ENCODE assay signal across 20 cellular contexts in genomic region chr6:156841508-156841907, GRCh38.
A peak's percentile ranks its signal among the peaks of the same experiment; 100 is the strongest.
DNase-seq lines count a peak whose midpoint lies in the region; TF ChIP-seq lines count a peak whose summit lies in the region.
"Had no signal": no experiment of that assay in that cellular context is flagged by ENCODE, and none has a peak within 500 bp of the region (broad histone marks: within the 10 kb centered on the region; RNA-seq: fewer than 3 reads in every experiment).

No MANE protein-coding gene starts in this region.

- H3K4me3 ChIP-seq in BLaER1 treated with 17β-estradiol and CSF1 and Interleukin-3, amounts not matched to agents 10 nM and 100 nM = no peak overlapping the region
- H3K4me3 ChIP-seq in HEK293 (ENCODE audit: low read depth, low read length) = no peak overlapping the region
- H3K4me3 ChIP-seq in epithelial cell of esophagus (ENCODE audit: low read length) = no peak overlapping the region
- no peak overlapping the region for H3K4me3 ChIP-seq in smooth muscle cell
- H3K4me3 ChIP-seq in brain microvascular endothelial cell (ENCODE audit: low read depth, low read length) = no peak overlapping the region
- H3K4me3 ChIP-seq: PC-9, SJCRH30 had no signal

- no peaks in the 10 kb centered on the region for H3K9me3 ChIP-seq in BLaER1 treated with 17β-estradiol and CSF1 and Interleukin-3, amounts not matched to agents 10 nM and 100 nM (replicated peaks in 1 of 11)
- H3K9me3 ChIP-seq in HEK293 (ENCODE audit: control insufficient read depth, insufficient read depth, low read depth, low read length) (no peaks in the 10 kb centered on the region), smooth muscle cell (replicated peaks; ENCODE audit: low read depth) (no peaks in the 10 kb centered on the region)
- H3K9me3 ChIP-seq: SJCRH30 had no signal

- DNase-seq in epithelial cell of esophagus (ENCODE audit: low read depth) (peak; percentile 25), smooth muscle cell (lab: John Stamatoyannopoulos, UW; ENCODE audit: unreplicated experiment) (no peak), brain microvascular endothelial cell (no peak), chondrocyte (ENCODE audit: low spot score) (no peak)
- DNase-seq in activated T-helper 1 cell treated with anti-CD3 and anti-CD28 coated beads, Interleukin-12 subunit alpha, Interleukin-12 subunit beta, Interleukin-2, Interleukin-4 antibody, amounts not matched to agents 30 ng/mL and 10 ng/mL and 1 ng/mL, durations not matched to agents 14 hours and 24 hours and 36 hours (ENCODE audit: low spot score) = no peak
- DNase-seq: Calu3; DMS79 treated with DMSO at 0.1 percent for 48 hours; H7; KBM-7; MM.1S; NCI-H2029; NCI-H446 treated with DMSO at 0.1 percent for 48 hours; NCI-H526; NCI-H82; NK-92 treated with Interleukin-12 subunit alpha and Interleukin-12 subunit beta, amount 100 ng/mL, for 24 hours; PC-9; SJCRH30 had no signal

- H3K27me3 ChIP-seq in BLaER1 treated with 17β-estradiol and CSF1 and Interleukin-3, amounts not matched to agents 10 nM and 100 nM = no peaks in the 10 kb centered on the region
- H3K27me3 ChIP-seq in smooth muscle cell (ENCODE audit: low read depth) (no peaks in the 10 kb centered on the region), brain microvascular endothelial cell (replicated peaks) (no peaks in the 10 kb centered on the region)
- H3K27me3 ChIP-seq: SJCRH30 had no signal

- H3K9ac ChIP-seq in BLaER1 treated with 17β-estradiol and CSF1 and Interleukin-3, amounts not matched to agents 10 nM and 100 nM = peak overlapping the region in 4 of 11 experiments; percentile 72 to 81 (median 76); a peak in 7 of 22 replicates
- peak overlapping the region; percentile 8 for H3K9ac ChIP-seq in smooth muscle cell (ENCODE audit: low read depth)

- POLR2A ChIA-PET in HEK293 (lab: Yijun Ruan, JAX) = no interaction called here

- peak overlapping the region; percentile 74 to 95 (median 85) for H3K4me2 ChIP-seq in BLaER1 treated with 17β-estradiol and CSF1 and Interleukin-3, amounts not matched to agents 10 nM and 100 nM
- no peak overlapping the region for H3K4me2 ChIP-seq in smooth muscle cell
- H3K4me2 ChIP-seq: PC-9 had no signal

- H3K36me3 ChIP-seq in BLaER1 treated with 17β-estradiol and CSF1 and Interleukin-3, amounts not matched to agents 10 nM and 100 nM = peaks cover 0 to 56% (median 16%) of the 10 kb centered on the region in 11 experiments; a peak in 17 of 22 replicates
- no peaks in the 10 kb centered on the region for H3K36me3 ChIP-seq in HEK293 (ENCODE audit: control insufficient read depth in 2 of 2, insufficient read depth in 1 of 2, low read length in 2 of 2)
- H3K36me3 ChIP-seq in smooth muscle cell (ENCODE audit: low read depth) = no peaks in the 10 kb centered on the region
- no peaks in the 10 kb centered on the region for H3K36me3 ChIP-seq in brain microvascular endothelial cell (replicated peaks)
- H3K36me3 ChIP-seq: SJCRH30 had no signal

- no peak overlapping the region for H3K4me3 Mint-ChIP-seq in chondrocyte (ENCODE audit: unreplicated experiment)
- H3K4me3 Mint-ChIP-seq in activated T-helper 1 cell treated with anti-CD3 and anti-CD28 coated beads, Interleukin-12 subunit alpha, Interleukin-12 subunit beta, Interleukin-2, Interleukin-4 antibody, amounts not matched to agents 30 ng/mL and 10 ng/mL and 1 ng/mL, durations not matched to agents 14 hours and 24 hours and 36 hours = no peak overlapping the region
- H3K4me3 Mint-ChIP-seq: B cell had no signal

- peak overlapping the region in 10 of 11 experiments; percentile 71 to 90 (median 86); a peak in 21 of 22 replicates for H3K27ac ChIP-seq in BLaER1 treated with 17β-estradiol and CSF1 and Interleukin-3, amounts not matched to agents 10 nM and 100 nM
- H3K27ac ChIP-seq in HEK293 (ENCODE audit: extremely low read depth, low read depth, low read length) = no peak overlapping the region
- H3K27ac ChIP-seq in smooth muscle cell (ENCODE audit: low read depth) = peak overlapping the region; percentile 15
- no peak overlapping the region for H3K27ac ChIP-seq in brain microvascular endothelial cell
- H3K27ac ChIP-seq: PC-9, SJCRH30 had no signal

- TF ChIP-seq CTCF in HEK293 (tag by site-specific recombination; IDR thresholded peaks at IDR 0.05) = no peak
- no peak for TF ChIP-seq CTCF in epithelial cell of esophagus (IDR thresholded peaks at IDR 0.05; ENCODE audit: insufficient read depth, low read depth, low read length, missing control alignments)
- no peak for TF ChIP-seq CTCF in smooth muscle cell (IDR thresholded peaks at IDR 0.05; ENCODE audit: borderline replicate concordance, insufficient read depth, poor library complexity, severe bottlenecking)
- no peak for TF ChIP-seq CTCF in brain microvascular endothelial cell (IDR thresholded peaks at IDR 0.05; ENCODE audit: low read depth, low read length, missing control alignments)
- TF ChIP-seq CTCF in chondrocyte (IDR thresholded peaks at IDR 0.05) = no peak

- H3K27me3 Mint-ChIP-seq in chondrocyte (ENCODE audit: low read depth) = no peaks in the 10 kb centered on the region
- no peaks in the 10 kb centered on the region for H3K27me3 Mint-ChIP-seq in activated T-helper 1 cell treated with anti-CD3 and anti-CD28 coated beads, Interleukin-12 subunit alpha, Interleukin-12 subunit beta, Interleukin-2, Interleukin-4 antibody, amounts not matched to agents 30 ng/mL and 10 ng/mL and 1 ng/mL, durations not matched to agents 14 hours and 24 hours and 36 hours (ENCODE audit: insufficient read depth)
- H3K27me3 Mint-ChIP-seq: B cell had no signal

- in situ Hi-C loops in brain microvascular endothelial cell (cut with HindIII; ENCODE audit: low pct_ligation_motif_present, low sequenced_read_pairs) = no loop called here

- H3K4me1 Mint-ChIP-seq in chondrocyte (ENCODE audit: low read depth) = peaks cover 59% of the 10 kb centered on the region
- H3K4me1 Mint-ChIP-seq in activated T-helper 1 cell treated with anti-CD3 and anti-CD28 coated beads, Interleukin-12 subunit alpha, Interleukin-12 subunit beta, Interleukin-2, Interleukin-4 antibody, amounts not matched to agents 30 ng/mL and 10 ng/mL and 1 ng/mL, durations not matched to agents 14 hours and 24 hours and 36 hours (ENCODE audit: low read depth) = peaks cover 44% of the 10 kb centered on the region

- H3K27ac Mint-ChIP-seq in chondrocyte (ENCODE audit: unreplicated experiment) = no peak overlapping the region
- no peak overlapping the region for H3K27ac Mint-ChIP-seq in activated T-helper 1 cell treated with anti-CD3 and anti-CD28 coated beads, Interleukin-12 subunit alpha, Interleukin-12 subunit beta, Interleukin-2, Interleukin-4 antibody, amounts not matched to agents 30 ng/mL and 10 ng/mL and 1 ng/mL, durations not matched to agents 14 hours and 24 hours and 36 hours

- H3F3A ChIP-seq in smooth muscle cell (ENCODE audit: low read depth) = peaks cover 15% of the 10 kb centered on the region

- H2AFZ ChIP-seq in smooth muscle cell (ENCODE audit: low read depth) = no peak overlapping the region
- H2AFZ ChIP-seq: PC-9 had no signal

- intact Hi-C loops in activated T-helper 1 cell treated with anti-CD3 and anti-CD28 coated beads, Interleukin-12 subunit alpha, Interleukin-12 subunit beta, Interleukin-2, Interleukin-4 antibody, amounts not matched to agents 30 ng/mL and 10 ng/mL and 1 ng/mL, durations not matched to agents 14 hours and 24 hours and 36 hours (cut with micrococcal nuclease) = no loop called here

- peaks cover 2 to 96% (median 44%) of the 10 kb centered on the region in 11 experiments; a peak in 18 of 22 replicates for H4K20me1 ChIP-seq in BLaER1 treated with 17β-estradiol and CSF1 and Interleukin-3, amounts not matched to agents 10 nM and 100 nM
- peaks cover 99% of the 10 kb centered on the region for H4K20me1 ChIP-seq in smooth muscle cell (ENCODE audit: low read depth)

- peaks cover 99% of the 10 kb centered on the region for H3K79me2 ChIP-seq in smooth muscle cell (ENCODE audit: low read depth)

- no peaks in the 10 kb centered on the region for H3K9me3 Mint-ChIP-seq in chondrocyte (ENCODE audit: low read depth)
- H3K9me3 Mint-ChIP-seq in activated T-helper 1 cell treated with anti-CD3 and anti-CD28 coated beads, Interleukin-12 subunit alpha, Interleukin-12 subunit beta, Interleukin-2, Interleukin-4 antibody, amounts not matched to agents 30 ng/mL and 10 ng/mL and 1 ng/mL, durations not matched to agents 14 hours and 24 hours and 36 hours = no peaks in the 10 kb centered on the region

- 99% methylated on average over 3 of the region's 3 CpGs for WGBS in smooth muscle cell (ENCODE audit: low lambda C conversion rate)

- H3K36me3 Mint-ChIP-seq in chondrocyte (ENCODE audit: low read depth) = no peaks in the 10 kb centered on the region
- H3K36me3 Mint-ChIP-seq in activated T-helper 1 cell treated with anti-CD3 and anti-CD28 coated beads, Interleukin-12 subunit alpha, Interleukin-12 subunit beta, Interleukin-2, Interleukin-4 antibody, amounts not matched to agents 30 ng/mL and 10 ng/mL and 1 ng/mL, durations not matched to agents 14 hours and 24 hours and 36 hours (ENCODE audit: low read depth) = peaks cover 5% of the 10 kb centered on the region

- peaks cover 62 to 91% (median 79%) of the 10 kb centered on the region in 10 experiments for H3K4me1 ChIP-seq in BLaER1 treated with 17β-estradiol and CSF1 and Interleukin-3, amounts not matched to agents 10 nM and 100 nM
- H3K4me1 ChIP-seq in HEK293 (ENCODE audit: control insufficient read depth, insufficient read depth, low read length) = peaks cover 17% of the 10 kb centered on the region
- H3K4me1 ChIP-seq in smooth muscle cell (ENCODE audit: low read depth) = peaks cover 21% of the 10 kb centered on the region
- H3K4me1 ChIP-seq: SJCRH30 had no signal

- CTCF ChIA-PET in HEK293 (lab: Yijun Ruan, JAX) = interaction anchor here (0.6 kb wide), 1 partner anchor 61 kb away, joined by 3 read pairs; no protein-coding TSS in a partner anchor

TF ChIP-seq in HEK293, 187 proteins besides CTCF, POLR2A, EP300 and RAD21:
- TF ChIP-seq, protein P1, sequence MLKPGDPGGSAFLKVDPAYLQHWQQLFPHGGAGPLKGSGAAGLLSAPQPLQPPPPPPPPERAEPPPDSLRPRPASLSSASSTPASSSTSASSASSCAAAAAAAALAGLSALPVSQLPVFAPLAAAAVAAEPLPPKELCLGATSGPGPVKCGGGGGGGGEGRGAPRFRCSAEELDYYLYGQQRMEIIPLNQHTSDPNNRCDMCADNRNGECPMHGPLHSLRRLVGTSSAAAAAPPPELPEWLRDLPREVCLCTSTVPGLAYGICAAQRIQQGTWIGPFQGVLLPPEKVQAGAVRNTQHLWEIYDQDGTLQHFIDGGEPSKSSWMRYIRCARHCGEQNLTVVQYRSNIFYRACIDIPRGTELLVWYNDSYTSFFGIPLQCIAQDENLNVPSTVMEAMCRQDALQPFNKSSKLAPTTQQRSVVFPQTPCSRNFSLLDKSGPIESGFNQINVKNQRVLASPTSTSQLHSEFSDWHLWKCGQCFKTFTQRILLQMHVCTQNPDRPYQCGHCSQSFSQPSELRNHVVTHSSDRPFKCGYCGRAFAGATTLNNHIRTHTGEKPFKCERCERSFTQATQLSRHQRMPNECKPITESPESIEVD (tag by site-specific recombination; IDR thresholded peaks at IDR 0.05) = peak; percentile 44; the same call in 1 of the 2 replicates
- no peak for TF ChIP-seq ZNF610 (tag by site-specific recombination; IDR thresholded peaks at IDR 0.05; ENCODE audit: borderline replicate concordance)
- peak; percentile 28; the same call in 1 of the 2 replicates for TF ChIP-seq ZNF341 (tag by site-specific recombination; IDR thresholded peaks at IDR 0.05; ENCODE audit: low read depth)

Comparison
In these comparisons a context has a peak if more than half of its experiments do, and no peak if none do; other contexts are left out.
1. H3K27ac ChIP-seq: peak in BLaER1 treated with 17β-estradiol and CSF1 and Interleukin-3, amounts not matched to agents 10 nM and 100 nM (10 of 11) and smooth muscle cell (single experiment); none in HEK293 (single experiment) and brain microvascular endothelial cell (single experiment).